9 cellular contexts compared by ENCODE assay signal in the genomic region with DNA sequence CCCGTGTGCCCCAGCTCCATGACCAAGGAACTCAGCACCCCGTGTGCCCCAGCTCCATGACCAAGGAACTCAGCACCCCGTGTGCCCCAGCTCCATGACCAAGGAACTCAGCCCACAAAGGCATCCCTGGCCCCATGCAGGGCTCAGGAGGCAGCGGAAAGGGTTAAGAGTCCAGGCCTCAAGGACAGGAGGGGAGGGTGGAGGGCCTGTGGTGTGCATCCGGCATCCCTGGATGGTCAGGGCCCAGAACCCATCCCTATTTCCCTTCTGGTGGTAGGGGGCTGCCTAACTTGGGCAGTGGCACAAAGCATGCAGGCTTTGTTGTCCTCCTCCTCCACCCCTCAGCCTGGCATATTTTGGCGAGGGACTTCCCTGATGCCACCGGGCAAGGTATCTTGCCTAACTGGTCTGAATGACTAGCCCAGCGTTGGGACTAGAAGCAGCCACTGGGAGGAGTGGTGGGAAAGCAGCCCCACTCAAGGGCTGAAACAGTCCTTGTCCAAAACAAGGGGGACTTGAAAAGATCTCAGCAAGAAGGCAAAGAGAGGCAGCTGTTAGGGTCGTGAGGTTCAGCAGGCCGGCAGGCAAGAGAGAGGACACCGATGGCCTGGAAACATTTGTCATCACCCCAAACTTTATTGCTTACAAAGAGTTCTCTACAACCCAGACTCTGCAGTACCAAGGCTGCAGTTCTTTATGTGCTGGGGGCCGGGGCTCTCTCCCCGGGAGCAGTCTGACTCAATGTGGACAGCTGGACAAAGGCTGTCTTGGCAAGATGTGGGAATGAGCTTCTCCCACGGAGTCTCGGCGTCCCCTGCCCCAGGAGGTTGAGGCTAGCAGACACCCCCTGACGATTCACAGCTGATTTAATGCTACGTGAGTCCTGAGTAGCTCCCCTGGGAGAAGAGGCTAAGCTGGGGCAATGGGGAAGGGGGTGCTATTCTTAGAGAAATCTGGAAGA. TPM values are rescaled to one million over a fixed set of nuclear protein-coding genes. Genes with fewer than 3 reads are reported as not detected.
DNase-seq lines count a peak whose midpoint lies in the region; ATAC-seq and TF ChIP-seq lines count a peak whose summit lies in the region.
"Had no signal": no experiment of that assay in that cellular context is flagged by ENCODE, and none has a peak within 500 bp of the region (broad histone marks: within the 10 kb centered on the region; RNA-seq: fewer than 3 reads in every experiment).

No MANE protein-coding gene starts in this region.

- no peak for TF ChIP-seq POLR2A in breast epithelium (IDR thresholded peaks at IDR 0.05)
- no peak for TF ChIP-seq POLR2A in transverse colon (IDR thresholded peaks at IDR 0.05)

- no peaks in the 10 kb centered on the region for H3K36me3 ChIP-seq in breast epithelium
- peaks cover 0 to 48% of the 10 kb centered on the region in 2 donors for H3K36me3 ChIP-seq in left lung
- peaks cover 0 to 19% (median 9%) of the 10 kb centered on the region in 4 donors for H3K36me3 ChIP-seq in transverse colon

- no peaks in the 10 kb centered on the region for H3K9me3 Mint-ChIP-seq in activated naive CD4-positive, alpha-beta T cell treated with anti-CD3 and anti-CD28 coated beads for 36 hours

- DNase-seq in activated naive CD4-positive, alpha-beta T cell treated with anti-CD3 and anti-CD28 coated beads for 36 hours, result peak; percentile 27
- no peak for DNase-seq in activated naive CD4-positive, alpha-beta T cell treated with Interleukin-2 at 50 U/mL for 16 hours
- DNase-seq in breast epithelium (ENCODE audit: low spot score in 2 of 2) (peak in 1 of 2 donors; percentile 49), left lung (no peak), transverse colon (no peak), DMS114 treated with DMSO at 0.1 percent for 48 hours (lab: John Stamatoyannopoulos, UW; ENCODE audit: unreplicated experiment) (no peak), islet precursor cell (no peak)
- DNase-seq: Calu3 had no signal

- TF ChIP-seq EP300 in transverse colon (IDR thresholded peaks at IDR 0.05; ENCODE audit: low read depth), result no peak

- CTCF ChIA-PET in activated naive CD4-positive, alpha-beta T cell treated with anti-CD3 and anti-CD28 coated beads for 36 hours (lab: Charles Lee), result interaction anchor here (0.9 to 2.3 kb wide), 6 partner anchors 10 to 128 kb away, joined by 3 to 10 read pairs (median 4); a partner anchor contains a TSS

- H3K9me3 ChIP-seq in breast epithelium (no peaks in the 10 kb centered on the region), left lung (no peaks in the 10 kb centered on the region), transverse colon (no peaks in the 10 kb centered on the region)

- H3K4me1 Mint-ChIP-seq in activated naive CD4-positive, alpha-beta T cell treated with anti-CD3 and anti-CD28 coated beads for 36 hours (ENCODE audit: low read depth), result peaks cover 20% of the 10 kb centered on the region

- peak overlapping the region; percentile 83 for H3K27ac Mint-ChIP-seq in activated naive CD4-positive, alpha-beta T cell treated with anti-CD3 and anti-CD28 coated beads for 36 hours

- intact Hi-C loops in activated naive CD4-positive, alpha-beta T cell treated with anti-CD3 and anti-CD28 coated beads for 36 hours (cut with micrococcal nuclease), result loop anchor here (1.0 to 2.0 kb wide), 2 partner anchors 15 to 38 kb away; no protein-coding TSS in a partner anchor
- intact Hi-C loops in breast epithelium (cut with DNase I; ENCODE audit: low total_unique reads) (no loop called here), left lung (cut with DNase I) (no loop called here), transverse colon (cut with DNase I; ENCODE audit: low total_unique reads) (no loop called here)

- H3K4me1 ChIP-seq in breast epithelium (peaks cover 12% of the 10 kb centered on the region in 2 donors), left lung (peaks cover 6 to 27% of the 10 kb centered on the region in 2 donors), transverse colon (peaks cover 6 to 33% (median 25%) of the 10 kb centered on the region in 4 donors)

- H3K4me3 ChIP-seq in breast epithelium, result peak overlapping the region; percentile 52 to 73 (median 69)
- H3K4me3 ChIP-seq in left lung, result peak overlapping the region; percentile 55 to 59
- H3K4me3 ChIP-seq in transverse colon, result peak overlapping the region in 3 of 4 donors; percentile 47 to 66 (median 53)

- H3K4me3 Mint-ChIP-seq in activated naive CD4-positive, alpha-beta T cell treated with anti-CD3 and anti-CD28 coated beads for 36 hours, result peak overlapping the region; percentile 81

- peaks cover 19% of the 10 kb centered on the region for H3K36me3 Mint-ChIP-seq in activated naive CD4-positive, alpha-beta T cell treated with anti-CD3 and anti-CD28 coated beads for 36 hours (ENCODE audit: low read depth)

- no peaks in the 10 kb centered on the region for H3K27me3 Mint-ChIP-seq in activated naive CD4-positive, alpha-beta T cell treated with anti-CD3 and anti-CD28 coated beads for 36 hours (ENCODE audit: low read depth)

- WGBS in transverse colon (ENCODE audit: low coverage in 1 of 2), 2 donors, result 65% methylated on average over 17 of the region's 18 CpGs; no CpG with 5 or more reads in 1 of the 2 donors

- H3K27ac ChIP-seq in breast epithelium (peak overlapping the region; percentile 44 to 75), left lung (peak overlapping the region in 1 of 2 donors; percentile 60), transverse colon (peak overlapping the region; percentile 50 to 75 (median 61))

- H3K27me3 ChIP-seq in breast epithelium, result no peaks in the 10 kb centered on the region
- H3K27me3 ChIP-seq in left lung, result no peaks in the 10 kb centered on the region
- H3K27me3 ChIP-seq in transverse colon, result no peaks in the 10 kb centered on the region

- TF ChIP-seq CTCF in breast epithelium (IDR thresholded peaks at IDR 0.05) (no peak), left lung (IDR thresholded peaks at IDR 0.05) (no peak), transverse colon (IDR thresholded peaks at IDR 0.05) (no peak)

- peak; percentile 1 for ATAC-seq in left lung
- no peak for ATAC-seq in HG02763 (IDR thresholded peaks at IDR 0.05; ENCODE audit: unreplicated experiment)

- in situ Hi-C loops in transverse colon (cut with MboI; ENCODE audit: low pct_ligation_motif_present in 1 of 4, low pct_unique_long_range_greater_than_20kb in 1 of 4, low sequenced_read_pairs in 3 of 4), result no loop called here

RNA-seq across cellular contexts. Expression of a gene that starts 0.9 kb away (rescaled TPM):
- under 1 TPM in 1 of 2 experiments, not detected in 1; 0.12 TPM for total RNA-seq in activated naive CD4-positive, alpha-beta T cell treated with anti-CD3 and anti-CD28 coated beads for 36 hours
- total RNA-seq in breast epithelium (under 1 TPM in 1 of 3 donors, not detected in 2; 0.44 TPM), left lung (not detected), transverse colon (under 1 TPM in 1 of 4 donors, not detected in 3; 0.48 TPM)

RNA-seq across cellular contexts. Expression of a gene that starts 41.1 kb away (rescaled TPM):
- 100 to 1,000 TPM; 228 to 242 TPM for total RNA-seq in activated naive CD4-positive, alpha-beta T cell treated with anti-CD3 and anti-CD28 coated beads for 36 hours
- total RNA-seq in breast epithelium (10 to 100 TPM in 2 of 3 donors, 1 to 10 TPM in 1; 9.2 to 31.2 (median 10.8) TPM), left lung (100 to 1,000 TPM in 1 of 2 donors, 10 to 100 TPM in 1; 42.0 to 118 TPM), transverse colon (10 to 100 TPM in 2 of 4 donors, 1 to 10 TPM in 2; 1.2 to 17.5 (median 10.6) TPM)

RNA-seq across cellular contexts. Expression of a gene that starts 54.0 kb away (rescaled TPM):
- total RNA-seq in activated naive CD4-positive, alpha-beta T cell treated with anti-CD3 and anti-CD28 coated beads for 36 hours, result 10 to 100 TPM; 45.5 to 52.0 TPM
- total RNA-seq in breast epithelium, result 10 to 100 TPM in 1 of 3 donors, 1 to 10 TPM in 2; 4.3 to 12.3 (median 6.9) TPM
- 10 to 100 TPM; 11.3 to 13.1 TPM for total RNA-seq in left lung
- total RNA-seq in transverse colon, result 10 to 100 TPM; 13.0 to 33.7 (median 18.7) TPM
